Comparison of ENCODE assay signal across 29 cellular contexts in the genomic region with DNA sequence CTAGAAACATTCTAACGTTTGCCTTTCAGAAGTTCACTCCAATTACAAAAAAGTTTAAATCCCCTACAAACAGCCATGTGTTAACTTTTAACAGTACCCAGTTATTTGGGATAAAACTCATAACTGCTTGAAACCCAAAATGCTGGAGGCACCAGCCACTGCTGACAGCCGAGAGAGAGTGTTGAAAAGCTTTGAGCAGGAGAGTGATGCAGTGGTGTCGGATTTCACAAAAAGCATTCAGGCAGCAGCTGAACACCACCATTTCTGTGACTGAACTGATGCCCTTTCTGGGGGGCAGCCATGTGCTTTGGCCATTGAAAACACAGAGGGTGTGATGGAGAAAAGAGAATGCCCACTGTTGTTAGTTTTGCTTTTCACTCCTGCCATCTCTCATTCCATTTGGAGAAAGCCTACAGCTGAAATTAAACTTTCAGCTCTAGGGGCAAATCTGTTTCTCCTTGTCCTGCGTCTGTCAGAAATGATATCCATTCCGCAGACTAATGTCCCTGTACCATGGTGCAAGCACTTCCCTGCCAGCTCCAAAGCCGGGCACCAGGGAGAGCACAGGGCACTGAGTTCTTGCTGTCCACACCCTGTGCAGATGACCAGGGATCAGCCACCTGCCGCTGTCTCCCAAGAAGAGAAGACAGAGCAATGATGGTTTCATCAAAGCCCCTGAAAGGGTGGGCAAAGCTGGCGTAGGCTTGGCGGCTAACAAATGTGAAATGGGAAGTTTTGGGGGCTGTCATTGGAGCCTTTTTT. TPM values are rescaled to one million over a fixed set of nuclear protein-coding genes. Genes with fewer than 3 reads are reported as not detected.
DNase-seq lines count a peak whose midpoint lies in the region; ATAC-seq, FAIRE-seq and TF ChIP-seq lines count a peak whose summit lies in the region.
"Had no signal": no experiment of that assay in that cellular context is flagged by ENCODE, and none has a peak within 500 bp of the region (broad histone marks: within the 10 kb centered on the region; RNA-seq: fewer than 3 reads in every experiment).

No MANE protein-coding gene starts in this region.

- no peak overlapping the region for H2AFZ ChIP-seq in astrocyte (ENCODE audit: low read depth, low read length)

- no peak overlapping the region for H3K4me2 ChIP-seq in astrocyte (ENCODE audit: low read length)
- H3K4me2 ChIP-seq: SK-N-SH, smooth muscle cell had no signal

- FAIRE-seq in astrocyte (lab: Jason Lieb, UNC): no peak
- FAIRE-seq: GM12878, kidney had no signal

- H3K36me3 ChIP-seq in astrocyte (ENCODE audit: insufficient read depth, low read length): no peaks in the 10 kb centered on the region
- H3K36me3 ChIP-seq: adrenal gland, breast epithelium, gastrocnemius medialis, suprapubic skin, uterus had no signal

- H3K27me3 ChIP-seq in astrocyte (ENCODE audit: insufficient read depth, low read length): peaks cover 5% of the 10 kb centered on the region
- H3K27me3 ChIP-seq in right cardiac atrium (ENCODE audit: control insufficient read depth, insufficient read depth): no peaks in the 10 kb centered on the region
- H3K27me3 ChIP-seq: adrenal gland, breast epithelium, gastrocnemius medialis, uterus had no signal

- H3K79me2 ChIP-seq in astrocyte (ENCODE audit: insufficient read depth, low read length): no peaks in the 10 kb centered on the region

- no peak for TF ChIP-seq POLR2A in erythroblast (IDR thresholded peaks at IDR 0.05; ENCODE audit: low read length)

- H3K9me3 ChIP-seq in astrocyte (ENCODE audit: insufficient read depth, low read depth, low read length): no peaks in the 10 kb centered on the region
- no peaks in the 10 kb centered on the region for H3K9me3 ChIP-seq in right cardiac atrium (ENCODE audit: control insufficient read depth, low read length)
- H3K9me3 ChIP-seq: adrenal gland, breast epithelium, gastrocnemius medialis, SK-N-SH, suprapubic skin, uterus had no signal

- ATAC-seq in Right ventricle myocardium inferior (peak; percentile 87), right cardiac atrium (peak; percentile 69 to 72)
- ATAC-seq: activated CD4-positive, alpha-beta T cell treated with anti-CD3 and anti-CD28 coated beads for 36 hours; GM12878; stimulated activated memory B cell treated with anti-CD40 and anti-IgM and Interleukin-4, amounts not matched to agents 10 μg/mL and 1 μg/mL and 100 μg/mL, for 72 hours had no signal

- no peak overlapping the region for H3K4me3 ChIP-seq in astrocyte (ENCODE audit: insufficient read depth, low read depth, low read length)
- H3K4me3 ChIP-seq in right cardiac atrium (ENCODE audit: low read length): no peak overlapping the region
- H3K4me3 ChIP-seq: adrenal gland, breast epithelium, coronary artery, gastrocnemius medialis, GM12878, smooth muscle cell, suprapubic skin, uterus had no signal

- H3K4me1 Mint-ChIP-seq in astrocyte (ENCODE audit: low read depth, unreplicated experiment): no peaks in the 10 kb centered on the region
- no peaks in the 10 kb centered on the region for H3K4me1 Mint-ChIP-seq in HFFc6 (ENCODE audit: low read depth)
- H3K4me1 Mint-ChIP-seq: activated CD4-positive, alpha-beta T cell treated with anti-CD3 and anti-CD28 coated beads for 36 hours; stimulated activated memory B cell treated with anti-CD40 and anti-IgM and Interleukin-4, amounts not matched to agents 10 μg/mL and 1 μg/mL and 100 μg/mL, for 72 hours had no signal

- 51% methylated on average over 9 of the region's 9 CpGs for WGBS in right cardiac atrium

- H3K4me1 ChIP-seq in astrocyte (ENCODE audit: insufficient read depth, low read length) (no peaks in the 10 kb centered on the region), right cardiac atrium (ENCODE audit: control insufficient read depth, insufficient read depth, low read length) (no peaks in the 10 kb centered on the region)
- H3K4me1 ChIP-seq: adrenal gland, breast epithelium, suprapubic skin, uterus had no signal

- no peaks in the 10 kb centered on the region for H4K20me1 ChIP-seq in astrocyte (ENCODE audit: insufficient read depth, low read length)

- no peak overlapping the region for H3K9ac ChIP-seq in astrocyte (ENCODE audit: low read length)
- H3K9ac ChIP-seq: SK-N-SH had no signal

- H3K4me3 Mint-ChIP-seq in astrocyte (ENCODE audit: unreplicated experiment) (no peak overlapping the region), HFFc6 (no peak overlapping the region)
- H3K4me3 Mint-ChIP-seq: activated CD4-positive, alpha-beta T cell treated with anti-CD3 and anti-CD28 coated beads for 36 hours; stimulated activated memory B cell treated with anti-CD40 and anti-IgM and Interleukin-4, amounts not matched to agents 10 μg/mL and 1 μg/mL and 100 μg/mL, for 72 hours had no signal

- intact Hi-C loops in Right ventricle myocardium inferior (cut with DNase I) (no loop called here), cardiac septum (cut with DNase I) (no loop called here), right cardiac atrium (cut with DNase I) (loop anchor here in 1 of 4 donors (10.0 kb wide), 1 partner anchor 57 kb away; no protein-coding TSS in a partner anchor)

- peaks cover 27% of the 10 kb centered on the region for H3K27me3 Mint-ChIP-seq in astrocyte (ENCODE audit: low read depth, unreplicated experiment)
- peaks cover 32% of the 10 kb centered on the region for H3K27me3 Mint-ChIP-seq in HFFc6 (ENCODE audit: insufficient read depth)

- H3K27ac ChIP-seq in astrocyte (ENCODE audit: low read depth, low read length) (no peak overlapping the region), right cardiac atrium (ENCODE audit: low read length) (no peak overlapping the region)
- H3K27ac ChIP-seq: adrenal gland, breast epithelium, coronary artery, gastrocnemius medialis, suprapubic skin, uterus had no signal

- H3K27ac Mint-ChIP-seq in astrocyte (ENCODE audit: unreplicated experiment) (peak overlapping the region; percentile 38), HFFc6 (no peak overlapping the region)
- H3K27ac Mint-ChIP-seq: activated CD4-positive, alpha-beta T cell treated with anti-CD3 and anti-CD28 coated beads for 36 hours; stimulated activated memory B cell treated with anti-CD40 and anti-IgM and Interleukin-4, amounts not matched to agents 10 μg/mL and 1 μg/mL and 100 μg/mL, for 72 hours had no signal

- no peaks in the 10 kb centered on the region for H3K36me3 Mint-ChIP-seq in astrocyte (ENCODE audit: low read depth, unreplicated experiment)
- H3K36me3 Mint-ChIP-seq in HFFc6 (ENCODE audit: low read depth): no peaks in the 10 kb centered on the region

- H3K9me3 Mint-ChIP-seq in astrocyte (ENCODE audit: unreplicated experiment): peaks cover 5% of the 10 kb centered on the region
- no peaks in the 10 kb centered on the region for H3K9me3 Mint-ChIP-seq in HFFc6

- DNase-seq in Right ventricle myocardium inferior (ENCODE audit: missing footprints) (no peak), cardiac septum (ENCODE audit: low spot score) (no peak), astrocyte (ENCODE audit: low read depth) (no peak), right cardiac atrium (no peak), erythroblast (lab: John Stamatoyannopoulos, UW) (no peak), HFFc6 (no peak)
- DNase-seq in stimulated activated CD4-positive, alpha-beta T cell treated with anti-CD3 and anti-CD28 coated beads, Interleukin-4, amount 100 ng/mL, for 1 hour: no peak
- DNase-seq in stimulated activated CD4-positive, alpha-beta T cell treated with anti-CD3 and anti-CD28 coated beads, Interleukin-1b, Interleukin-23, amount 100 ng/mL, for 48 hours: no peak
- DNase-seq: activated CD4-positive, alpha-beta T cell treated with anti-CD3 and anti-CD28 coated beads for 36 hours; activated CD8-positive, alpha-beta memory T cell treated with anti-CD3 and anti-CD28 coated beads for 24 hours; activated gamma-delta T cell treated with Interleukin-2 at 50 U/mL for 16 hours; activated T-cell treated with anti-CD3 and anti-CD28 coated beads, Interleukin-2, amount 50 U/mL, for 1 hour; adrenal gland; HCEC 1CT; kidney; mammary epithelial cell; NCI-H1092 treated with DMSO at 0.1 percent for 48 hours; NCI-H2029 treated with DMSO at 0.1 percent for 48 hours; NCI-H510A; SK-N-SH; T-helper 2 cell; uterus had no signal

- TF ChIP-seq CTCF in astrocyte (IDR thresholded peaks at IDR 0.05; ENCODE audit: insufficient read depth, low read depth, low read length) (no peak), HFFc6 (IDR thresholded peaks at IDR 0.05) (no peak)

RNA-seq across cellular contexts. Expression of a gene that starts 16.6 kb away (rescaled TPM):
- 48.2 TPM for total RNA-seq in Right ventricle myocardium inferior
- total RNA-seq in cardiac septum: 20.1 TPM
- 2.7 and 2.8 TPM in 2 replicates for total RNA-seq in astrocyte
- 10 to 100 TPM; 24.1 to 34.5 (median 29.1) TPM for total RNA-seq in right cardiac atrium
- polyA plus RNA-seq in right cardiac atrium: 27.4 TPM
- total RNA-seq in HFFc6 (2021; fragmentation: NEBNext Ultra II Directional; extraction: Animal tissue kit (Norgen Biotek cat#: 25700)): 1 to 10 TPM; 1.4 to 2.5 (median 1.9) TPM
